In the genomic region with DNA sequence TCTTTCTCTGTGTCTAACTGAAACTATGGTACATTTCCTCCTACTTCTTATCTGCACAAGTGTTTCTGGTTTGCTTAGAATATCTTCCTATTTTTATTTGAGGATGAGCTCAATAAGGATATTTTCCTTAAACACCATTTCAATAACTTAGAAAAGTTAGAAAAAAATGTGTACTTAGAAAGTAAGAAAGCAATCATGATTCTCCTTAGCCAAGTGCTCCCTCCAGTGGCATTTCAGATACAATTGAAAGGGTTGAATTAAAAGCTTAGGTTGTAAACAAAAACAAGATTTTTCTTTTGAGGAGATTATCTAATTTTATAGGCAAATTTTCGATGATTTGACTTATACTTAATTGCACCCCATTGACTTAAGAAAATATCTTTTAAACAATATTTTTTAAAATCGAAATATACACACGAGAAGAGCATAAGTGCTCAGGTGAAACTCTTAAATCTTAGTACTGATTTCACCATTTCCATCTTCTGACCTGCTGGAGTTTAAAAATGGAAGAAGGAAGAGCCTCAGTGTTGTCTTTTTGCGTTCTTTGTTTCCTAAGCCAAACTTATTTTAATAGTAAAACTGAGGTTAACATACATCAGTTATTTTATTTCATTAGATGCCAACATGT, we compare ENCODE assay signal across 9 cellular contexts. TPM values are rescaled to one million over a fixed set of nuclear protein-coding genes. Genes with fewer than 3 reads are reported as not detected.
A peak's percentile ranks its signal among the peaks of the same experiment; 100 is the strongest.
DNase-seq lines count a peak whose midpoint lies in the region; ATAC-seq, FAIRE-seq and TF ChIP-seq lines count a peak whose summit lies in the region.
"Had no signal": no experiment of that assay in that cellular context is flagged by ENCODE, and none has a peak within 500 bp of the region (broad histone marks: within the 10 kb centered on the region; RNA-seq: fewer than 3 reads in every experiment).

No MANE protein-coding gene starts in this region.

- peak; percentile 22; the same call in 1 of the 2 replicates for TF ChIP-seq CTCF in WERI-Rb-1 (IDR thresholded peaks at IDR 0.05; ENCODE audit: low read depth, low read length)
- peak; percentile 31 to 79 for TF ChIP-seq CTCF in right atrium auricular region (IDR thresholded peaks at IDR 0.05)

- H3K36me3 ChIP-seq in WERI-Rb-1 (no peaks in the 10 kb centered on the region), right atrium auricular region (no peaks in the 10 kb centered on the region)

- no peaks in the 10 kb centered on the region for H3K9me3 ChIP-seq in WERI-Rb-1 (ENCODE audit: severe bottlenecking)
- no peaks in the 10 kb centered on the region for H3K9me3 ChIP-seq in right atrium auricular region

- ATAC-seq in GM18867 (IDR thresholded peaks at IDR 0.05; ENCODE audit: unreplicated experiment) (no peak), GM18870 (IDR thresholded peaks at IDR 0.05; ENCODE audit: unreplicated experiment) (no peak)

- no peak overlapping the region for H3K27ac ChIP-seq in WERI-Rb-1
- no peak overlapping the region for H3K27ac ChIP-seq in right atrium auricular region

- no peaks in the 10 kb centered on the region for H3K4me1 ChIP-seq in right atrium auricular region

- DNase-seq in ELR (ENCODE audit: low read depth) (peak; percentile 73), NCI-H146 (lab: John Stamatoyannopoulos, UW) (peak; percentile 56), WERI-Rb-1 (peak; percentile 25), right atrium auricular region (ENCODE audit: low spot score) (no peak), smooth muscle cell of the brain vasculature (ENCODE audit: low read depth, low spot score) (peak; percentile 52)

- no peak overlapping the region for H3K4me3 ChIP-seq in WERI-Rb-1 (ENCODE audit: low read depth, low read length)
- H3K4me3 ChIP-seq in right atrium auricular region, result no peak overlapping the region

- H3K27me3 ChIP-seq in WERI-Rb-1 (ENCODE audit: insufficient read depth, low read depth, severe bottlenecking) (no peaks in the 10 kb centered on the region), right atrium auricular region (no peaks in the 10 kb centered on the region)

- peak; percentile 97 for FAIRE-seq in A204.1 (lab: Jason Lieb, UNC)

RNA-seq across cellular contexts. Expression of gene C18orf63, which starts 26.9 kb away (rescaled TPM):
- not detected for total RNA-seq in right atrium auricular region
- total RNA-seq: urinary bladder had no signal

RNA-seq across cellular contexts. Expression of gene CYB5A, which starts 50.8 kb away (rescaled TPM):
- 10 to 100 TPM; 71.3 to 73.5 TPM for total RNA-seq in right atrium auricular region
